Comparison of ENCODE assay signal across 1 cellular context in the genomic region with DNA sequence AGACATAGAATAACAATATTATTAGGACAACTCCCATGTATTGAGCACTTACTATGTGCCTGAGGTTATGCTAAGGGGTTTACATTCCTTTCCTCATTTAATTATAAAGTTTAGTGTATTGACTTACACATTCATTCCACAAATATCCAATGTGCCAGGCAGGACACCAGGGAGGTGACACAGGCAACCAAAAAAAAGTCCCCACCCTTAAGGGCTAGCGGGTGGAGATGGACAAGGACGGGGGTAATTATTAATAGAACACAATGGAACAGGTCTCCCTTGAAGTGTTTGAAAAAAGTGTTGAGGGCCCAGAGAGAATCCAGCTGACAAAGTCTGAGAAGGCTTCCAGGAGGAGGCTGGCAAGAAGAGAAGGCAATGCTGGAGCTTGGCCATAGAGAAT.
TF ChIP-seq lines count a peak whose summit lies in the region.

No MANE protein-coding gene starts in this region.

TF ChIP-seq in HCT116, 20 proteins besides CTCF, POLR2A, EP300 and RAD21 (continued from another document):
- TF ChIP-seq FOSL1 (IDR thresholded peaks at IDR 0.05; ENCODE audit: low read depth): no peak
- TF ChIP-seq MAX (IDR thresholded peaks at IDR 0.05): no peak
- TF ChIP-seq SP1 (IDR thresholded peaks at IDR 0.05; ENCODE audit: low read depth): no peak
- TF ChIP-seq SRF (IDR thresholded peaks at IDR 0.05; ENCODE audit: low read depth): no peak
- no peak for TF ChIP-seq POLR2AphosphoS5 (IDR thresholded peaks at IDR 0.05; ENCODE audit: low read depth, low read length)
- no peak for TF ChIP-seq ZNF274 (IDR thresholded peaks at IDR 0.05; ENCODE audit: low read depth, low read length)
- TF ChIP-seq CEBPB (IDR thresholded peaks at IDR 0.05; ENCODE audit: low read depth): no peak
- TF ChIP-seq, protein P1, sequence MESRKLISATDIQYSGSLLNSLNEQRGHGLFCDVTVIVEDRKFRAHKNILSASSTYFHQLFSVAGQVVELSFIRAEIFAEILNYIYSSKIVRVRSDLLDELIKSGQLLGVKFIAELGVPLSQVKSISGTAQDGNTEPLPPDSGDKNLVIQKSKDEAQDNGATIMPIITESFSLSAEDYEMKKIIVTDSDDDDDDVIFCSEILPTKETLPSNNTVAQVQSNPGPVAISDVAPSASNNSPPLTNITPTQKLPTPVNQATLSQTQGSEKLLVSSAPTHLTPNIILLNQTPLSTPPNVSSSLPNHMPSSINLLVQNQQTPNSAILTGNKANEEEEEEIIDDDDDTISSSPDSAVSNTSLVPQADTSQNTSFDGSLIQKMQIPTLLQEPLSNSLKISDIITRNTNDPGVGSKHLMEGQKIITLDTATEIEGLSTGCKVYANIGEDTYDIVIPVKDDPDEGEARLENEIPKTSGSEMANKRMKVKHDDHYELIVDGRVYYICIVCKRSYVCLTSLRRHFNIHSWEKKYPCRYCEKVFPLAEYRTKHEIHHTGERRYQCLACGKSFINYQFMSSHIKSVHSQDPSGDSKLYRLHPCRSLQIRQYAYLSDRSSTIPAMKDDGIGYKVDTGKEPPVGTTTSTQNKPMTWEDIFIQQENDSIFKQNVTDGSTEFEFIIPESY (IDR thresholded peaks at IDR 0.05; ENCODE audit: extremely low read depth, insufficient replicate concordance, low read length): no peak
- TF ChIP-seq JUND (IDR thresholded peaks at IDR 0.05): no peak
- no peak for TF ChIP-seq EZH2 (IDR thresholded peaks at IDR 0.05)
- TF ChIP-seq EGR1 (IDR thresholded peaks at IDR 0.05; ENCODE audit: low read depth): no peak
- TF ChIP-seq SIN3A (IDR thresholded peaks at IDR 0.05; ENCODE audit: low read depth): no peak
- TF ChIP-seq EZH2phosphoT487 (IDR thresholded peaks at IDR 0.05; ENCODE audit: borderline replicate concordance): no peak
- TF ChIP-seq, protein P2, sequence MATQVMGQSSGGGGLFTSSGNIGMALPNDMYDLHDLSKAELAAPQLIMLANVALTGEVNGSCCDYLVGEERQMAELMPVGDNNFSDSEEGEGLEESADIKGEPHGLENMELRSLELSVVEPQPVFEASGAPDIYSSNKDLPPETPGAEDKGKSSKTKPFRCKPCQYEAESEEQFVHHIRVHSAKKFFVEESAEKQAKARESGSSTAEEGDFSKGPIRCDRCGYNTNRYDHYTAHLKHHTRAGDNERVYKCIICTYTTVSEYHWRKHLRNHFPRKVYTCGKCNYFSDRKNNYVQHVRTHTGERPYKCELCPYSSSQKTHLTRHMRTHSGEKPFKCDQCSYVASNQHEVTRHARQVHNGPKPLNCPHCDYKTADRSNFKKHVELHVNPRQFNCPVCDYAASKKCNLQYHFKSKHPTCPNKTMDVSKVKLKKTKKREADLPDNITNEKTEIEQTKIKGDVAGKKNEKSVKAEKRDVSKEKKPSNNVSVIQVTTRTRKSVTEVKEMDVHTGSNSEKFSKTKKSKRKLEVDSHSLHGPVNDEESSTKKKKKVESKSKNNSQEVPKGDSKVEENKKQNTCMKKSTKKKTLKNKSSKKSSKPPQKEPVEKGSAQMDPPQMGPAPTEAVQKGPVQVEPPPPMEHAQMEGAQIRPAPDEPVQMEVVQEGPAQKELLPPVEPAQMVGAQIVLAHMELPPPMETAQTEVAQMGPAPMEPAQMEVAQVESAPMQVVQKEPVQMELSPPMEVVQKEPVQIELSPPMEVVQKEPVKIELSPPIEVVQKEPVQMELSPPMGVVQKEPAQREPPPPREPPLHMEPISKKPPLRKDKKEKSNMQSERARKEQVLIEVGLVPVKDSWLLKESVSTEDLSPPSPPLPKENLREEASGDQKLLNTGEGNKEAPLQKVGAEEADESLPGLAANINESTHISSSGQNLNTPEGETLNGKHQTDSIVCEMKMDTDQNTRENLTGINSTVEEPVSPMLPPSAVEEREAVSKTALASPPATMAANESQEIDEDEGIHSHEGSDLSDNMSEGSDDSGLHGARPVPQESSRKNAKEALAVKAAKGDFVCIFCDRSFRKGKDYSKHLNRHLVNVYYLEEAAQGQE (IDR thresholded peaks at IDR 0.05; ENCODE audit: low read depth): no peak
- TF ChIP-seq ZFX (IDR thresholded peaks at IDR 0.05): no peak
TF ChIP-seq in HCT116: peak in this region for 0.
